In genomic region chr9:76700916-76701315, GRCh38 we compare ENCODE assay signal across 19 cellular contexts.
"Had no signal": no experiment of that assay in that cellular context is flagged by ENCODE, and none has a peak within 500 bp of the region (broad histone marks: within the 10 kb centered on the region; RNA-seq: fewer than 3 reads in every experiment).

No MANE protein-coding gene starts in this region.

- H3K9me3 ChIP-seq: adrenal gland, heart right ventricle, transverse colon, vagina had no signal

- H3K36me3 Mint-ChIP-seq: activated naive CD4-positive, alpha-beta T cell treated with anti-CD3 and anti-CD28 coated beads, Interleukin-2, amount 50 U/mL, for 24 hours; immature natural killer cell; natural killer cell treated with Interleukin-12 subunit alpha and Interleukin-12 subunit beta and Interleukin-15 and Interleukin-18, amount 100 ng/mL, for 72 hours had no signal

- H3K4me1 Mint-ChIP-seq: activated CD4-positive, alpha-beta T cell treated with anti-CD3 and anti-CD28 coated beads for 36 hours; immature natural killer cell had no signal

- H3K27me3 ChIP-seq: adrenal gland, vagina had no signal

- H3K4me3 Mint-ChIP-seq: activated CD4-positive, alpha-beta T cell treated with anti-CD3 and anti-CD28 coated beads for 36 hours; activated naive CD4-positive, alpha-beta T cell treated with anti-CD3 and anti-CD28 coated beads, Interleukin-2, amount 50 U/mL, for 24 hours; immature natural killer cell; natural killer cell treated with Interleukin-12 subunit alpha and Interleukin-12 subunit beta and Interleukin-15 and Interleukin-18, amount 100 ng/mL, for 72 hours had no signal

- H3K27ac Mint-ChIP-seq: activated CD4-positive, alpha-beta T cell treated with anti-CD3 and anti-CD28 coated beads for 36 hours; activated naive CD4-positive, alpha-beta T cell treated with anti-CD3 and anti-CD28 coated beads, Interleukin-2, amount 50 U/mL, for 24 hours; immature natural killer cell had no signal

- H3K27ac ChIP-seq: adrenal gland, heart right ventricle, transverse colon, vagina, VCaP had no signal

- H3K9me3 Mint-ChIP-seq: activated naive CD4-positive, alpha-beta T cell treated with anti-CD3 and anti-CD28 coated beads, Interleukin-2, amount 50 U/mL, for 24 hours; immature natural killer cell; natural killer cell treated with Interleukin-12 subunit alpha and Interleukin-12 subunit beta and Interleukin-15 and Interleukin-18, amount 100 ng/mL, for 72 hours had no signal

- H3K4me1 ChIP-seq: vagina had no signal

- H3K4me3 ChIP-seq: adrenal gland, heart right ventricle, transverse colon, vagina had no signal

- DNase-seq: activated CD4-positive, alpha-beta T cell treated with anti-CD3 and anti-CD28 coated beads for 36 hours; activated CD4-positive, alpha-beta T cell treated with anti-CD3 and anti-CD28 coated beads, Interleukin-2, amount 50 U/mL, for 48 hours; activated gamma-delta T cell; adrenal gland; foreskin melanocyte; heart right ventricle; immature natural killer cell; kidney glomerular epithelial cell; left ventricle myocardium superior; mesendoderm; stimulated activated CD4-positive, alpha-beta T cell treated with anti-CD3 and anti-CD28 coated beads, Interleukin-2, amount 100 ng/mL, for 24 hours; stimulated activated naive CD8-positive, alpha-beta T cell treated with anti-CD3 and anti-CD28 coated beads, Interleukin-15, Interleukin-2, amounts not matched to agents 100 U/mL and 50 U/mL, for 24 hours; SW 1271; T-helper 2 cell; transverse colon had no signal

- H3K36me3 ChIP-seq: adrenal gland, heart right ventricle, transverse colon, vagina had no signal
